1 cellular context compared by ENCODE assay signal in the genomic region with DNA sequence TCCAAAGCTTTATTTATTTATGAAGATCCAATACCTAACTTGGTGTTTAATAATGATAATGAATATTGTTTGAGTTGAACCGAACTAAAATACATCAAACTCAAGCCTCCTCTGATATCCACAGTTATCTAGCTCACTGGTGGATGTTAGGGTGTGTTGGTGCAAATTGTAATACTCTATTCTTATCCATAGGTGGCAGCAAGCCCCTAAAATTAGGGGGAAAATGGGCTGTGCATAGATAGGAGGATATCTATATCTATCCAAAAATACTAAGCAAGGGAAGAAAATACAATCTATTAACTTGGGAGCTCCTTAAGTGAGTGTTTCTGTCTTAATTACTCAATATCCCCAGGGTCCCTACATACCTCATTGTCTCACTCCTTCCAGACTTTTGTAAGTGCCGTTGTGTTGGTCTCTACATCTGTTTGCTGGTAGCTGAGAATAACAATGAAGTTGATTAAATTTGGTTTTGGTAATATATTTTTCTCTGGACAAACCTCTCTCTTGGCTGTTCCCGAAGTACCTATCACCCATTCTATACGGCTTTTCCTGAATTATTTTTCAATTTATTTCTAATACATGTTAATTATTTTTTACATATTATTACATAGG.
TF ChIP-seq lines count a peak whose summit lies in the region.

No MANE protein-coding gene starts in this region.

TF ChIP-seq in GM23338, 12 proteins besides CTCF, POLR2A, EP300 and RAD21 (continued from another document):
- TF ChIP-seq, protein P1, sequence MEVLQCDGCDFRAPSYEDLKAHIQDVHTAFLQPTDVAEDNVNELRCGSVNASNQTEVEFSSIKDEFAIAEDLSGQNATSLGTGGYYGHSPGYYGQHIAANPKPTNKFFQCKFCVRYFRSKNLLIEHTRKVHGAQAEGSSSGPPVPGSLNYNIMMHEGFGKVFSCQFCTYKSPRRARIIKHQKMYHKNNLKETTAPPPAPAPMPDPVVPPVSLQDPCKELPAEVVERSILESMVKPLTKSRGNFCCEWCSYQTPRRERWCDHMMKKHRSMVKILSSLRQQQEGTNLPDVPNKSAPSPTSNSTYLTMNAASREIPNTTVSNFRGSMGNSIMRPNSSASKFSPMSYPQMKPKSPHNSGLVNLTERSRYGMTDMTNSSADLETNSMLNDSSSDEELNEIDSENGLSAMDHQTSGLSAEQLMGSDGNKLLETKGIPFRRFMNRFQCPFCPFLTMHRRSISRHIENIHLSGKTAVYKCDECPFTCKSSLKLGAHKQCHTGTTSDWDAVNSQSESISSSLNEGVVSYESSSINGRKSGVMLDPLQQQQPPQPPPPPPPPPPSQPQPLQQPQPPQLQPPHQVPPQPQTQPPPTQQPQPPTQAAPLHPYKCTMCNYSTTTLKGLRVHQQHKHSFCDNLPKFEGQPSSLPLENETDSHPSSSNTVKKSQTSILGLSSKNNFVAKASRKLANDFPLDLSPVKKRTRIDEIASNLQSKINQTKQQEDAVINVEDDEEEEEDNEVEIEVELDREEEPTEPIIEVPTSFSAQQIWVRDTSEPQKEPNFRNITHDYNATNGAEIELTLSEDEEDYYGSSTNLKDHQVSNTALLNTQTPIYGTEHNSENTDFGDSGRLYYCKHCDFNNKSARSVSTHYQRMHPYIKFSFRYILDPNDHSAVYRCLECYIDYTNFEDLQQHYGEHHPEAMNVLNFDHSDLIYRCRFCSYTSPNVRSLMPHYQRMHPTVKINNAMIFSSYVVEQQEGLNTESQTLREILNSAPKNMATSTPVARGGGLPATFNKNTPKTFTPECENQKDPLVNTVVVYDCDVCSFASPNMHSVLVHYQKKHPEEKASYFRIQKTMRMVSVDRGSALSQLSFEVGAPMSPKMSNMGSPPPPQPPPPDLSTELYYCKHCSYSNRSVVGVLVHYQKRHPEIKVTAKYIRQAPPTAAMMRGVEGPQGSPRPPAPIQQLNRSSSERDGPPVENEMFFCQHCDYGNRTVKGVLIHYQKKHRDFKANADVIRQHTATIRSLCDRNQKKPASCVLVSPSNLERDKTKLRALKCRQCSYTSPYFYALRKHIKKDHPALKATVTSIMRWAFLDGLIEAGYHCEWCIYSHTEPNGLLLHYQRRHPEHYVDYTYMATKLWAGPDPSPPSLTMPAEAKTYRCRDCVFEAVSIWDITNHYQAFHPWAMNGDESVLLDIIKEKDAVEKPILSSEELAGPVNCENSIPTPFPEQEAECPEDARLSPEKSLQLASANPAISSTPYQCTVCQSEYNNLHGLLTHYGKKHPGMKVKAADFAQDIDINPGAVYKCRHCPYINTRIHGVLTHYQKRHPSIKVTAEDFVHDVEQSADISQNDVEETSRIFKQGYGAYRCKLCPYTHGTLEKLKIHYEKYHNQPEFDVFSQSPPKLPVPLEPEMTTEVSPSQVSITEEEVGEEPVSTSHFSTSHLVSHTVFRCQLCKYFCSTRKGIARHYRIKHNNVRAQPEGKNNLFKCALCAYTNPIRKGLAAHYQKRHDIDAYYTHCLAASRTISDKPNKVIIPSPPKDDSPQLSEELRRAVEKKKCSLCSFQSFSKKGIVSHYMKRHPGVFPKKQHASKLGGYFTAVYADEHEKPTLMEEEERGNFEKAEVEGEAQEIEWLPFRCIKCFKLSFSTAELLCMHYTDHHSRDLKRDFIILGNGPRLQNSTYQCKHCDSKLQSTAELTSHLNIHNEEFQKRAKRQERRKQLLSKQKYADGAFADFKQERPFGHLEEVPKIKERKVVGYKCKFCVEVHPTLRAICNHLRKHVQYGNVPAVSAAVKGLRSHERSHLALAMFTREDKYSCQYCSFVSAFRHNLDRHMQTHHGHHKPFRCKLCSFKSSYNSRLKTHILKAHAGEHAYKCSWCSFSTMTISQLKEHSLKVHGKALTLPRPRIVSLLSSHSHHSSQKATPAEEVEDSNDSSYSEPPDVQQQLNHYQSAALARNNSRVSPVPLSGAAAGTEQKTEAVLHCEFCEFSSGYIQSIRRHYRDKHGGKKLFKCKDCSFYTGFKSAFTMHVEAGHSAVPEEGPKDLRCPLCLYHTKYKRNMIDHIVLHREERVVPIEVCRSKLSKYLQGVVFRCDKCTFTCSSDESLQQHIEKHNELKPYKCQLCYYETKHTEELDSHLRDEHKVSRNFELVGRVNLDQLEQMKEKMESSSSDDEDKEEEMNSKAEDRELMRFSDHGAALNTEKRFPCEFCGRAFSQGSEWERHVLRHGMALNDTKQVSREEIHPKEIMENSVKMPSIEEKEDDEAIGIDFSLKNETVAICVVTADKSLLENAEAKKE (CRISPR knock-in tag; IDR thresholded peaks at IDR 0.05), result no peak
TF ChIP-seq in GM23338: peak in this region for 0.
